Comparison of ENCODE assay signal across 1 cellular context in the genomic region with DNA sequence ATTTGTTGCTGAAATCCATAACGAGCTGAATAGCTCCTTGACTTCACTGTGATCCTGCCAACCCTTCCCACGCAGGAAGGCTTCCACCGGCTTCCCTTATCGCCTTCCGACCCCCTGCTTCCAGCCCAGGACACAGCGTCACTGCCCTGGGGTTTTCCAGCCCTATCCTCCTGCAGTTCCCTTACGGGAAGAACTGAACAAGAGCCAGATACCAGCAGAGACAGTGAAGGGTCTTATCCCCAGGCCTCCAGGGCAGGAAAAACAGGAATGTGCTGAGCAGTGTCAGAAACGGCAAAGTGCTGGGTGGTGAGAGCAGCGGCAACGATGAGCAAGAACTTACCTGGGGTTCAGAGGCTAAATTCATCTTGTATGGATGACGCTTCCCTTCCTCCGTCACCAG.
TF ChIP-seq lines count a peak whose summit lies in the region.

No MANE protein-coding gene starts in this region.

TF ChIP-seq in K562, 482 proteins besides CTCF, POLR2A, EP300 and RAD21:
- TF ChIP-seq, protein P1, sequence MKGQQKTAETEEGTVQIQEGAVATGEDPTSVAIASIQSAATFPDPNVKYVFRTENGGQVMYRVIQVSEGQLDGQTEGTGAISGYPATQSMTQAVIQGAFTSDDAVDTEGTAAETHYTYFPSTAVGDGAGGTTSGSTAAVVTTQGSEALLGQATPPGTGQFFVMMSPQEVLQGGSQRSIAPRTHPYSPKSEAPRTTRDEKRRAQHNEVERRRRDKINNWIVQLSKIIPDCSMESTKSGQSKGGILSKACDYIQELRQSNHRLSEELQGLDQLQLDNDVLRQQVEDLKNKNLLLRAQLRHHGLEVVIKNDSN (CRISPR knock-in tag; IDR thresholded peaks at IDR 0.05): no peak
- no peak for TF ChIP-seq ZFP1 (CRISPR knock-in tag; IDR thresholded peaks at IDR 0.05)
- no peak for TF ChIP-seq EHMT2 (IDR thresholded peaks at IDR 0.05)
- TF ChIP-seq, protein P2, sequence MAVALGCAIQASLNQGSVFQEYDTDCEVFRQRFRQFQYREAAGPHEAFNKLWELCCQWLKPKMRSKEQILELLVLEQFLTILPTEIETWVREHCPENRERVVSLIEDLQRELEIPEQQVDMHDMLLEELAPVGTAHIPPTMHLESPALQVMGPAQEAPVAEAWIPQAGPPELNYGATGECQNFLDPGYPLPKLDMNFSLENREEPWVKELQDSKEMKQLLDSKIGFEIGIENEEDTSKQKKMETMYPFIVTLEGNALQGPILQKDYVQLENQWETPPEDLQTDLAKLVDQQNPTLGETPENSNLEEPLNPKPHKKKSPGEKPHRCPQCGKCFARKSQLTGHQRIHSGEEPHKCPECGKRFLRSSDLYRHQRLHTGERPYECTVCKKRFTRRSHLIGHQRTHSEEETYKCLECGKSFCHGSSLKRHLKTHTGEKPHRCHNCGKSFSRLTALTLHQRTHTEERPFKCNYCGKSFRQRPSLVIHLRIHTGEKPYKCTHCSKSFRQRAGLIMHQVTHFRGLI (CRISPR knock-in tag; IDR thresholded peaks at IDR 0.05): no peak
- TF ChIP-seq, protein P3, sequence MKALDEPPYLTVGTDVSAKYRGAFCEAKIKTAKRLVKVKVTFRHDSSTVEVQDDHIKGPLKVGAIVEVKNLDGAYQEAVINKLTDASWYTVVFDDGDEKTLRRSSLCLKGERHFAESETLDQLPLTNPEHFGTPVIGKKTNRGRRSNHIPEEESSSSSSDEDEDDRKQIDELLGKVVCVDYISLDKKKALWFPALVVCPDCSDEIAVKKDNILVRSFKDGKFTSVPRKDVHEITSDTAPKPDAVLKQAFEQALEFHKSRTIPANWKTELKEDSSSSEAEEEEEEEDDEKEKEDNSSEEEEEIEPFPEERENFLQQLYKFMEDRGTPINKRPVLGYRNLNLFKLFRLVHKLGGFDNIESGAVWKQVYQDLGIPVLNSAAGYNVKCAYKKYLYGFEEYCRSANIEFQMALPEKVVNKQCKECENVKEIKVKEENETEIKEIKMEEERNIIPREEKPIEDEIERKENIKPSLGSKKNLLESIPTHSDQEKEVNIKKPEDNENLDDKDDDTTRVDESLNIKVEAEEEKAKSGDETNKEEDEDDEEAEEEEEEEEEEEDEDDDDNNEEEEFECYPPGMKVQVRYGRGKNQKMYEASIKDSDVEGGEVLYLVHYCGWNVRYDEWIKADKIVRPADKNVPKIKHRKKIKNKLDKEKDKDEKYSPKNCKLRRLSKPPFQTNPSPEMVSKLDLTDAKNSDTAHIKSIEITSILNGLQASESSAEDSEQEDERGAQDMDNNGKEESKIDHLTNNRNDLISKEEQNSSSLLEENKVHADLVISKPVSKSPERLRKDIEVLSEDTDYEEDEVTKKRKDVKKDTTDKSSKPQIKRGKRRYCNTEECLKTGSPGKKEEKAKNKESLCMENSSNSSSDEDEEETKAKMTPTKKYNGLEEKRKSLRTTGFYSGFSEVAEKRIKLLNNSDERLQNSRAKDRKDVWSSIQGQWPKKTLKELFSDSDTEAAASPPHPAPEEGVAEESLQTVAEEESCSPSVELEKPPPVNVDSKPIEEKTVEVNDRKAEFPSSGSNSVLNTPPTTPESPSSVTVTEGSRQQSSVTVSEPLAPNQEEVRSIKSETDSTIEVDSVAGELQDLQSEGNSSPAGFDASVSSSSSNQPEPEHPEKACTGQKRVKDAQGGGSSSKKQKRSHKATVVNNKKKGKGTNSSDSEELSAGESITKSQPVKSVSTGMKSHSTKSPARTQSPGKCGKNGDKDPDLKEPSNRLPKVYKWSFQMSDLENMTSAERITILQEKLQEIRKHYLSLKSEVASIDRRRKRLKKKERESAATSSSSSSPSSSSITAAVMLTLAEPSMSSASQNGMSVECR (CRISPR knock-in tag; IDR thresholded peaks at IDR 0.05): no peak
- TF ChIP-seq, protein P4, sequence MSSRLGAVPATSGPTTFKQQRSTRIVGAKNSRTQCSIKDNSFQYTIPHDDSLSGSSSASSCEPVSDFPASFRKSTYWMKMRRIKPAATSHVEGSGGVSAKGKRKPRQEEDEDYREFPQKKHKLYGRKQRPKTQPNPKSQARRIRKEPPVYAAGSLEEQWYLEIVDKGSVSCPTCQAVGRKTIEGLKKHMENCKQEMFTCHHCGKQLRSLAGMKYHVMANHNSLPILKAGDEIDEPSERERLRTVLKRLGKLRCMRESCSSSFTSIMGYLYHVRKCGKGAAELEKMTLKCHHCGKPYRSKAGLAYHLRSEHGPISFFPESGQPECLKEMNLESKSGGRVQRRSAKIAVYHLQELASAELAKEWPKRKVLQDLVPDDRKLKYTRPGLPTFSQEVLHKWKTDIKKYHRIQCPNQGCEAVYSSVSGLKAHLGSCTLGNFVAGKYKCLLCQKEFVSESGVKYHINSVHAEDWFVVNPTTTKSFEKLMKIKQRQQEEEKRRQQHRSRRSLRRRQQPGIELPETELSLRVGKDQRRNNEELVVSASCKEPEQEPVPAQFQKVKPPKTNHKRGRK (tag; IDR thresholded peaks at IDR 0.05): no peak
- no peak for TF ChIP-seq HEY1 (CRISPR knock-in tag; IDR thresholded peaks at IDR 0.05; ENCODE audit: borderline replicate concordance)
- TF ChIP-seq, protein P5, sequence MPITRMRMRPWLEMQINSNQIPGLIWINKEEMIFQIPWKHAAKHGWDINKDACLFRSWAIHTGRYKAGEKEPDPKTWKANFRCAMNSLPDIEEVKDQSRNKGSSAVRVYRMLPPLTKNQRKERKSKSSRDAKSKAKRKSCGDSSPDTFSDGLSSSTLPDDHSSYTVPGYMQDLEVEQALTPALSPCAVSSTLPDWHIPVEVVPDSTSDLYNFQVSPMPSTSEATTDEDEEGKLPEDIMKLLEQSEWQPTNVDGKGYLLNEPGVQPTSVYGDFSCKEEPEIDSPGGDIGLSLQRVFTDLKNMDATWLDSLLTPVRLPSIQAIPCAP (CRISPR knock-in tag; IDR thresholded peaks at IDR 0.05; ENCODE audit: borderline replicate concordance): no peak
- TF ChIP-seq MCM2 (IDR thresholded peaks at IDR 0.05; ENCODE audit: low read depth): no peak
- TF ChIP-seq, protein P6, sequence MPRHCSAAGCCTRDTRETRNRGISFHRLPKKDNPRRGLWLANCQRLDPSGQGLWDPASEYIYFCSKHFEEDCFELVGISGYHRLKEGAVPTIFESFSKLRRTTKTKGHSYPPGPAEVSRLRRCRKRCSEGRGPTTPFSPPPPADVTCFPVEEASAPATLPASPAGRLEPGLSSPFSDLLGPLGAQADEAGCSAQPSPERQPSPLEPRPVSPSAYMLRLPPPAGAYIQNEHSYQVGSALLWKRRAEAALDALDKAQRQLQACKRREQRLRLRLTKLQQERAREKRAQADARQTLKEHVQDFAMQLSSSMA (CRISPR knock-in tag; IDR thresholded peaks at IDR 0.05): no peak
- no peak for TF ChIP-seq SMAD4 (CRISPR knock-in tag; conservative IDR thresholded peaks at IDR 0.05)
- no peak for TF ChIP-seq CCNT2 (IDR thresholded peaks at IDR 0.05; ENCODE audit: borderline replicate concordance, extremely low read depth, insufficient read length, low read depth, low read length)
- TF ChIP-seq ZBTB7A (IDR thresholded peaks at IDR 0.05; ENCODE audit: borderline replicate concordance, control insufficient read depth, low read depth, low read length): no peak
- TF ChIP-seq ZNF41 (CRISPR knock-in tag; conservative IDR thresholded peaks at IDR 0.05): no peak
- no peak for TF ChIP-seq KLF6 (CRISPR knock-in tag; IDR thresholded peaks at IDR 0.05; ENCODE audit: borderline replicate concordance)
- no peak for TF ChIP-seq ZNF699 (CRISPR knock-in tag; IDR thresholded peaks at IDR 0.05; ENCODE audit: insufficient replicate concordance)
- TF ChIP-seq, protein P7, sequence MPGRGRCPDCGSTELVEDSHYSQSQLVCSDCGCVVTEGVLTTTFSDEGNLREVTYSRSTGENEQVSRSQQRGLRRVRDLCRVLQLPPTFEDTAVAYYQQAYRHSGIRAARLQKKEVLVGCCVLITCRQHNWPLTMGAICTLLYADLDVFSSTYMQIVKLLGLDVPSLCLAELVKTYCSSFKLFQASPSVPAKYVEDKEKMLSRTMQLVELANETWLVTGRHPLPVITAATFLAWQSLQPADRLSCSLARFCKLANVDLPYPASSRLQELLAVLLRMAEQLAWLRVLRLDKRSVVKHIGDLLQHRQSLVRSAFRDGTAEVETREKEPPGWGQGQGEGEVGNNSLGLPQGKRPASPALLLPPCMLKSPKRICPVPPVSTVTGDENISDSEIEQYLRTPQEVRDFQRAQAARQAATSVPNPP (IDR thresholded peaks at IDR 0.05; ENCODE audit: borderline replicate concordance, insufficient read depth, insufficient read length): no peak
- TF ChIP-seq, protein P8, sequence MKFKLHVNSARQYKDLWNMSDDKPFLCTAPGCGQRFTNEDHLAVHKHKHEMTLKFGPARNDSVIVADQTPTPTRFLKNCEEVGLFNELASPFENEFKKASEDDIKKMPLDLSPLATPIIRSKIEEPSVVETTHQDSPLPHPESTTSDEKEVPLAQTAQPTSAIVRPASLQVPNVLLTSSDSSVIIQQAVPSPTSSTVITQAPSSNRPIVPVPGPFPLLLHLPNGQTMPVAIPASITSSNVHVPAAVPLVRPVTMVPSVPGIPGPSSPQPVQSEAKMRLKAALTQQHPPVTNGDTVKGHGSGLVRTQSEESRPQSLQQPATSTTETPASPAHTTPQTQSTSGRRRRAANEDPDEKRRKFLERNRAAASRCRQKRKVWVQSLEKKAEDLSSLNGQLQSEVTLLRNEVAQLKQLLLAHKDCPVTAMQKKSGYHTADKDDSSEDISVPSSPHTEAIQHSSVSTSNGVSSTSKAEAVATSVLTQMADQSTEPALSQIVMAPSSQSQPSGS (CRISPR knock-in tag; IDR thresholded peaks at IDR 0.05): no peak
- TF ChIP-seq RAD51 (IDR thresholded peaks at IDR 0.05; ENCODE audit: borderline replicate concordance, low read depth): no peak
